Comparison of ENCODE assay signal across 15 cellular contexts in the genomic region with DNA sequence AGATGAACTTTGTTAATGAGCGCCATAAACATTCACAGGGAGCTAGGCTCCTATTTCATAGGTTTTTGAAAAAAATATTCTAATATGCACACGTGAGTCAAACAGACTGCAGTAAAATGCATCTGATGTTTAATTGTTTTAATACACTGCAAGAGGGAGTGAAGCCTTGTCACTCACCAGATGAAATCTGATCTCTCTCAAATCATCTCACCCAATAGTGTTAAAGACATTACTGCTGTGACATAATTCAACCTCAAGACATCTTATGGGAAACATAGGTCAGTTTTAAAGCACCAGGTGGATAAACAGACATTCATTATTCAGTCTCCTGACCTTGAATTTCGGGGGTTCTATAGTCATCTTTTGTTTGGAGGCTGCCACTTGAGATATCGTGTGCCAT.
DNase-seq lines count a peak whose midpoint lies in the region; ATAC-seq and TF ChIP-seq lines count a peak whose summit lies in the region.
"Had no signal": no experiment of that assay in that cellular context is flagged by ENCODE, and none has a peak within 500 bp of the region (broad histone marks: within the 10 kb centered on the region; RNA-seq: fewer than 3 reads in every experiment).

No MANE protein-coding gene starts in this region.

- no peak for TF ChIP-seq CTCF in GM20000 (IDR thresholded peaks at IDR 0.05; ENCODE audit: extremely low read depth, missing control alignments)

- H3K9ac ChIP-seq in iPS-20b (ENCODE audit: low read depth, low read length): peak overlapping the region; percentile 66; the same call in 1 of the 2 replicates

- no peaks in the 10 kb centered on the region for H3K36me3 ChIP-seq in iPS-20b (ENCODE audit: insufficient read depth, low read depth, low read length)
- H3K36me3 ChIP-seq: thyroid gland had no signal

- H3K4me1 ChIP-seq in iPS-20b (ENCODE audit: insufficient read depth, low read length): peaks cover 20% of the 10 kb centered on the region; the same call in 1 of the 2 replicates

- H3K27ac ChIP-seq in iPS-20b (ENCODE audit: low read length) (no peak overlapping the region), caudate nucleus (ENCODE audit: low read depth, low read length) (no peak overlapping the region)
- H3K27ac ChIP-seq: coronary artery, SK-N-MC, thyroid gland had no signal

- no peak for ATAC-seq in GM18517 (IDR thresholded peaks at IDR 0.05; ENCODE audit: unreplicated experiment)

- peaks cover 13% of the 10 kb centered on the region; the same call in 1 of the 2 replicates for H3K27me3 ChIP-seq in iPS-20b (ENCODE audit: insufficient read depth, low read length)
- H3K27me3 ChIP-seq: thyroid gland had no signal

- H3K4me3 ChIP-seq in iPS-20b (ENCODE audit: low read length): no peak overlapping the region
- H3K4me3 ChIP-seq: coronary artery, SK-N-MC, thyroid gland had no signal

- DNase-seq in DMS153 treated with DMSO at 0.1 percent for 48 hours (lab: John Stamatoyannopoulos, UW; ENCODE audit: unreplicated experiment) (peak; percentile 61), NCI-H1436 (lab: John Stamatoyannopoulos, UW) (peak; percentile 66), NCI-H524 treated with DMSO at 0.1 percent for 48 hours (lab: John Stamatoyannopoulos, UW) (peak; percentile 87), GM20000 (ENCODE audit: low spot score) (no peak), caudate nucleus (lab: John Stamatoyannopoulos, UW) (no peak)
- DNase-seq in effector CD4-positive, alpha-beta T cell: no peak
- DNase-seq: activated effector memory CD4-positive, alpha-beta T cell treated with Interleukin-2 at 50 U/mL for 16 hours; hippocampal formation; left ventricle myocardium superior; MM.1S; thyroid gland had no signal

- H3K9me3 ChIP-seq in iPS-20b (ENCODE audit: insufficient read depth, low read depth, low read length): no peaks in the 10 kb centered on the region
- H3K9me3 ChIP-seq: thyroid gland had no signal

Comparison
In these comparisons a context has a peak if more than half of its experiments do, and no peak if none do; other contexts are left out.
1. DNase-seq: peak in DMS153 treated with DMSO at 0.1 percent for 48 hours (single experiment), NCI-H1436 (single experiment) and NCI-H524 treated with DMSO at 0.1 percent for 48 hours (single experiment); none in effector CD4-positive, alpha-beta T cell (single experiment), GM20000 (single experiment) and caudate nucleus (0 of 61).